In the genomic region with DNA sequence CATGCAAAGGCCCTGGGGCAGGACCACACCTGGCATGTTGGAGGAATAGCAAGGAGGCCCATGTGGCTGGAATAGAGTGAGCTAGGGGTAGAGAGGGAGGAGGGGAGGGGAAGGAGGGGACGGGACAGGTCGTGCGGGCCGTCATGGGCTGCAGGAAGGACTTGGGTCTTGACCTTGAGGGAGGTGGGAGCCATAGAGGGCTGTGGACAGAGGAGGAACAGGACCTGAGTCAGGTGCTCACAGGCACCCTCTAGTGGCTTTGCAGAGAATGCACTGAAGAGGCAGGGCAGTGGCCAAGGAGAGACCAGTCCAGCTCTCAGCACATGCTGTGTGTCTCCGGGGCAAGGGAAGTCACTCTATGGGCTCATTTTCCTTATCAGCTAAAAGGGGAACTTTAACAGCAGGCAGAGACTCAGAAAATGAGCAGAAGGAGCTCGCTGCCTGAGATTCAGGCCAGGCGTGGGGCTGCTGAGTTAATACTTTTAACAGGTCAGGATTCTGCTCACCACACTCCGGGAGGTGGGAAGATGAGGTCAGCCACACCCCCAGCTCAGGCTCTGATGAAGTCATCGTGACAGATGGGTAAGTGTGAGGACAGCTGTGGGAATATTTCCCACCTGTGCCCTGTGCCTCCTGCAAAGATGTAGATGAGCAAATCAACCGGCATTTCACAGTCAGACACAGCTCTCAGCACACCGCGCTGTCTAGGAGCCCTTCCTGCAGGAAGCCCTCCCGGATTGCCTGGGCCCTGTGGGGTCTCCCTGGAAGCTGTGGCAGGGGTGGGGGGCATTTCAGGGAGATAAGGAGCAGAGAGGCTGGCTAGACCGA, we compare ENCODE assay signal across 8 cellular contexts. TPM values are rescaled to one million over a fixed set of nuclear protein-coding genes. Genes with fewer than 3 reads are reported as not detected.
A peak's percentile ranks its signal among the peaks of the same experiment; 100 is the strongest.
DNase-seq lines count a peak whose midpoint lies in the region; ATAC-seq and TF ChIP-seq lines count a peak whose summit lies in the region.

No MANE protein-coding gene starts in this region.

- peak; percentile 93 for TF ChIP-seq CTCF in retinal pigment epithelial cell (conservative IDR thresholded peaks at IDR 0.05; ENCODE audit: low read depth, low read length)

- in situ Hi-C loops in KBM-7 (cut with MboI; ENCODE audit: low pct_unique_long_range_greater_than_20kb, low sequenced_read_pairs) = no loop called here

- peaks cover 16% of the 10 kb centered on the region for H3K4me1 Mint-ChIP-seq in activated naive CD8-positive, alpha-beta T cell treated with anti-CD3 and anti-CD28 coated beads, Interleukin-2, amount 10 ng/mL, durations not matched to agents 7 days and 5 days

- H3K9me3 Mint-ChIP-seq in activated naive CD8-positive, alpha-beta T cell treated with anti-CD3 and anti-CD28 coated beads, Interleukin-2, amount 10 ng/mL, durations not matched to agents 7 days and 5 days = no peaks in the 10 kb centered on the region

- no peaks in the 10 kb centered on the region for H3K27me3 Mint-ChIP-seq in activated naive CD8-positive, alpha-beta T cell treated with anti-CD3 and anti-CD28 coated beads, Interleukin-2, amount 10 ng/mL, durations not matched to agents 7 days and 5 days

- no peak overlapping the region for H3K4me3 ChIP-seq in retinal pigment epithelial cell (ENCODE audit: low read length)

- intact Hi-C loops in left cardiac atrium (cut with DNase I) = loop anchor here (5.0 kb wide), 3 partner anchors 41 to 76 kb away; a partner anchor contains a TSS

- H3K36me3 Mint-ChIP-seq in activated naive CD8-positive, alpha-beta T cell treated with anti-CD3 and anti-CD28 coated beads, Interleukin-2, amount 10 ng/mL, durations not matched to agents 7 days and 5 days = no peaks in the 10 kb centered on the region

- peak; percentile 49 for ATAC-seq in activated naive CD8-positive, alpha-beta T cell treated with anti-CD3 and anti-CD28 coated beads, Interleukin-2, amount 10 ng/mL, durations not matched to agents 7 days and 5 days (ENCODE audit: low read depth)
- ATAC-seq in left cardiac atrium (peak; percentile 40 to 74), GM21447 (IDR thresholded peaks at IDR 0.05; ENCODE audit: unreplicated experiment) (no peak)

- peak; percentile 28 for DNase-seq in DMS153 treated with DMSO at 0.1 percent for 48 hours (lab: John Stamatoyannopoulos, UW; ENCODE audit: unreplicated experiment)
- DNase-seq in KBM-7 = peak; percentile 92
- peak; percentile 73 for DNase-seq in SIG-M5 treated with dmso at 0.1 percent for 504 hours (lab: John Stamatoyannopoulos, UW; ENCODE audit: unreplicated experiment)
- peak; percentile 57 for DNase-seq in activated naive CD8-positive, alpha-beta T cell treated with anti-CD3 and anti-CD28 coated beads, Interleukin-2, amount 10 ng/mL, durations not matched to agents 7 days and 5 days
- peak; percentile 72 for DNase-seq in left cardiac atrium
- peak; percentile 23 for DNase-seq in retinal pigment epithelial cell (ENCODE audit: low read depth)
- no peak for DNase-seq in cortex of kidney (lab: John Stamatoyannopoulos, UW)

- H3K27ac Mint-ChIP-seq in activated naive CD8-positive, alpha-beta T cell treated with anti-CD3 and anti-CD28 coated beads, Interleukin-2, amount 10 ng/mL, durations not matched to agents 7 days and 5 days = no peak overlapping the region

- no peak overlapping the region for H3K4me3 Mint-ChIP-seq in activated naive CD8-positive, alpha-beta T cell treated with anti-CD3 and anti-CD28 coated beads, Interleukin-2, amount 10 ng/mL, durations not matched to agents 7 days and 5 days

- POLR2A ChIA-PET in activated naive CD8-positive, alpha-beta T cell treated with anti-CD3 and anti-CD28 coated beads, Interleukin-2, amount 10 ng/mL, durations not matched to agents 7 days and 5 days (lab: Charles Lee) = interaction anchor here (0.6 to 0.9 kb wide), 3 partner anchors 8 to 158 kb away, joined by 3 to 5 read pairs (median 4); a partner anchor contains a TSS

RNA-seq across cellular contexts. Expression of a gene that starts 6.0 kb away (rescaled TPM):
- total RNA-seq in activated naive CD8-positive, alpha-beta T cell treated with anti-CD3 and anti-CD28 coated beads, Interleukin-2, amount 10 ng/mL, durations not matched to agents 7 days and 5 days = 10 to 100 TPM; 18.9 to 19.5 TPM
- 1 to 10 TPM; 3.4 to 6.7 TPM for total RNA-seq in left cardiac atrium

RNA-seq across cellular contexts. Expression of a gene that starts 36.8 kb away (rescaled TPM):
- 10 to 100 TPM; 33.3 to 34.8 TPM for total RNA-seq in activated naive CD8-positive, alpha-beta T cell treated with anti-CD3 and anti-CD28 coated beads, Interleukin-2, amount 10 ng/mL, durations not matched to agents 7 days and 5 days
- 10 to 100 TPM; 43.2 to 53.7 TPM for total RNA-seq in left cardiac atrium
